In genomic region chr2:30232801-30233130, GRCh38 we compare ENCODE assay signal across 8 cellular contexts. TPM values are rescaled to one million over a fixed set of nuclear protein-coding genes. Genes with fewer than 3 reads are reported as not detected.
DNase-seq lines count a peak whose midpoint lies in the region; ATAC-seq and TF ChIP-seq lines count a peak whose summit lies in the region.

No MANE protein-coding gene starts in this region.

- H3K36me3 ChIP-seq in skeletal muscle satellite cell (ENCODE audit: insufficient read depth, low read length): peaks cover 10% of the 10 kb centered on the region

- peaks cover 35% of the 10 kb centered on the region for H3K4me1 ChIP-seq in skeletal muscle satellite cell (ENCODE audit: control insufficient read depth, insufficient read depth, low read length)

- ATAC-seq in activated CD8-positive, alpha-beta T cell treated with anti-CD3 and anti-CD28 coated beads for 36 hours: no peak
- ATAC-seq in GM21576 (IDR thresholded peaks at IDR 0.05; ENCODE audit: unreplicated experiment): no peak
- no peak for ATAC-seq in HG03108 (IDR thresholded peaks at IDR 0.05; ENCODE audit: unreplicated experiment)

- no peaks in the 10 kb centered on the region for H3K27me3 ChIP-seq in skeletal muscle satellite cell (ENCODE audit: control insufficient read depth, insufficient read depth, low read length)

- CTCF ChIA-PET in activated CD8-positive, alpha-beta T cell treated with anti-CD3 and anti-CD28 coated beads for 36 hours (lab: Charles Lee): interaction anchor here (1.1 to 14.1 kb wide), 4 partner anchors 15 to 85 kb away, joined by 3 to 216 read pairs (median 80); no protein-coding TSS in a partner anchor

- H3K9ac ChIP-seq in skeletal muscle satellite cell (ENCODE audit: low read depth, low read length): peak overlapping the region; percentile 74

- H3K27me3 Mint-ChIP-seq in activated CD8-positive, alpha-beta T cell treated with anti-CD3 and anti-CD28 coated beads for 36 hours: no peaks in the 10 kb centered on the region

- H3K4me3 Mint-ChIP-seq in activated CD8-positive, alpha-beta T cell treated with anti-CD3 and anti-CD28 coated beads for 36 hours: peak overlapping the region; percentile 78

- H3K36me3 Mint-ChIP-seq in activated CD8-positive, alpha-beta T cell treated with anti-CD3 and anti-CD28 coated beads for 36 hours (ENCODE audit: low read depth): peaks cover 50% of the 10 kb centered on the region

- no peaks in the 10 kb centered on the region for H3K9me3 ChIP-seq in skeletal muscle satellite cell (replicated peaks; ENCODE audit: low read length)

- DNase-seq in SKM-1 treated with dmso at 0.1 percent for 144 hours (lab: John Stamatoyannopoulos, UW; ENCODE audit: unreplicated experiment) (peak; percentile 30), SKM-1 (lab: John Stamatoyannopoulos, UW; ENCODE audit: unreplicated experiment) (no peak), foreskin fibroblast (no peak), midbrain (lab: John Stamatoyannopoulos, UW) (no peak)
- DNase-seq in activated CD8-positive, alpha-beta T cell treated with anti-CD3 and anti-CD28 coated beads for 36 hours: peak; percentile 58

- POLR2A ChIA-PET in activated CD8-positive, alpha-beta T cell treated with anti-CD3 and anti-CD28 coated beads for 36 hours (lab: Charles Lee): interaction anchor here (0.7 to 19.3 kb wide), 16 partner anchors 8 to 217 kb away, joined by 3 to 440 read pairs (median 4); no protein-coding TSS in a partner anchor

- no peak for TF ChIP-seq CTCF in activated CD8-positive, alpha-beta T cell treated with anti-CD3 and anti-CD28 coated beads for 36 hours (IDR thresholded peaks at IDR 0.05)
- TF ChIP-seq CTCF in foreskin fibroblast (IDR thresholded peaks at IDR 0.05; ENCODE audit: low read depth, low read length): no peak

- peak overlapping the region; percentile 82 for H3K4me2 ChIP-seq in skeletal muscle satellite cell (ENCODE audit: low read length)

- H3K4me1 Mint-ChIP-seq in activated CD8-positive, alpha-beta T cell treated with anti-CD3 and anti-CD28 coated beads for 36 hours (ENCODE audit: low read depth): peaks cover 64% of the 10 kb centered on the region

- H3K27ac Mint-ChIP-seq in activated CD8-positive, alpha-beta T cell treated with anti-CD3 and anti-CD28 coated beads for 36 hours: peak overlapping the region; percentile 97

- H3K4me3 ChIP-seq in foreskin fibroblast (ENCODE audit: low read depth in 1 of 2, low read length in 2 of 2) (peak overlapping the region; percentile 84 to 89), skeletal muscle satellite cell (ENCODE audit: low read length) (peak overlapping the region; percentile 89)

- no peaks in the 10 kb centered on the region for H3K9me3 Mint-ChIP-seq in activated CD8-positive, alpha-beta T cell treated with anti-CD3 and anti-CD28 coated beads for 36 hours

- intact Hi-C loops in activated CD8-positive, alpha-beta T cell treated with anti-CD3 and anti-CD28 coated beads for 36 hours (cut with micrococcal nuclease): loop anchor here (2.0 to 5.0 kb wide), 2 partner anchors 20 to 35 kb away; no protein-coding TSS in a partner anchor

RNA-seq across cellular contexts. Expression of gene LBH, which starts 1.4 kb away (rescaled TPM):
- total RNA-seq in activated CD8-positive, alpha-beta T cell treated with anti-CD3 and anti-CD28 coated beads for 36 hours: 100 to 1,000 TPM; 127 to 130 TPM
- total RNA-seq in skeletal muscle satellite cell (2012; rRNA removed): 1.0 and 9.4 TPM in 2 replicates

Comparison
In these comparisons a context has a peak if more than half of its experiments do, and no peak if none do; other contexts are left out.
1. DNase-seq: peak in SKM-1 treated with dmso at 0.1 percent for 144 hours (single experiment) and activated CD8-positive, alpha-beta T cell treated with anti-CD3 and anti-CD28 coated beads for 36 hours (single experiment); none in SKM-1 (single experiment), foreskin fibroblast (0 of 2) and midbrain (single experiment).